10 cellular contexts compared by ENCODE assay signal in genomic region chr11:85694385-85694980, GRCh38. TPM values are rescaled to one million over a fixed set of nuclear protein-coding genes. Genes with fewer than 3 reads are reported as not detected.
DNase-seq lines count a peak whose midpoint lies in the region; TF ChIP-seq lines count a peak whose summit lies in the region.
"Had no signal": no experiment of that assay in that cellular context is flagged by ENCODE, and none has a peak within 500 bp of the region (broad histone marks: within the 10 kb centered on the region; RNA-seq: fewer than 3 reads in every experiment).

No MANE protein-coding gene starts in this region.

- POLR2A ChIA-PET in RWPE1 (lab: Yijun Ruan, JAX; ENCODE audit: low non-redundant PET), result no interaction called here

- CTCF ChIA-PET in RWPE1 (lab: Yijun Ruan, JAX), result interaction anchor here (0.8 to 1.4 kb wide), 4 partner anchors 9 to 298 kb away, joined by 3 to 5 read pairs (median 4); no protein-coding TSS in a partner anchor

- H3K9ac ChIP-seq in skeletal muscle satellite cell (ENCODE audit: low read depth, low read length), result peak overlapping the region; percentile 22
- H3K9ac ChIP-seq: BLaER1 had no signal

- H3K4me1 ChIP-seq in skeletal muscle satellite cell (ENCODE audit: control insufficient read depth, insufficient read depth, low read length), result peaks cover 18% of the 10 kb centered on the region
- H3K4me1 ChIP-seq: BLaER1 had no signal

- no peaks in the 10 kb centered on the region for H3K36me3 ChIP-seq in skeletal muscle satellite cell (ENCODE audit: insufficient read depth, low read length)
- H3K36me3 ChIP-seq: BLaER1 had no signal

- no peaks in the 10 kb centered on the region for H3K27me3 ChIP-seq in skeletal muscle satellite cell (ENCODE audit: control insufficient read depth, insufficient read depth, low read length)
- H3K27me3 ChIP-seq: BLaER1 had no signal

- H3K4me3 ChIP-seq in skeletal muscle satellite cell (ENCODE audit: low read length), result no peak overlapping the region
- H3K4me3 ChIP-seq: BLaER1 had no signal

- TF ChIP-seq CTCF in RWPE1 (conservative IDR thresholded peaks at IDR 0.05; ENCODE audit: low read depth), result peak; percentile 52

- no peaks in the 10 kb centered on the region for H3K9me3 ChIP-seq in skeletal muscle satellite cell (replicated peaks; ENCODE audit: low read length)
- H3K9me3 ChIP-seq: BLaER1 had no signal

- DNase-seq in DMS153 (lab: John Stamatoyannopoulos, UW) (peak; percentile 3), DMS153 treated with DMSO at 0.1 percent for 48 hours (lab: John Stamatoyannopoulos, UW; ENCODE audit: unreplicated experiment) (no peak), HCEC 1CT (peak; percentile 68), RWPE1 (ENCODE audit: low spot score) (peak; percentile 39), fibroblast of peridontal ligament (ENCODE audit: extremely low read depth) (peak; percentile 80), NCI-H524 treated with DMSO at 0.1 percent for 48 hours (lab: John Stamatoyannopoulos, UW) (no peak)
- no peak for DNase-seq in activated CD8-positive, alpha-beta memory T cell treated with anti-CD3 and anti-CD28 coated beads, Interleukin-2, amount 50 U/mL, for 48 hours
- DNase-seq: naive B cell had no signal

- no peak overlapping the region for H3K27ac ChIP-seq in RWPE1
- H3K27ac ChIP-seq: BLaER1 had no signal

- no peak overlapping the region for H3K4me2 ChIP-seq in skeletal muscle satellite cell (ENCODE audit: low read length)
- H3K4me2 ChIP-seq: BLaER1 had no signal

RNA-seq across cellular contexts. Expression of gene CCDC89, which starts 8.5 kb away (rescaled TPM):
- total RNA-seq in skeletal muscle satellite cell (2012; rRNA removed), result 3.7 and 4.6 TPM in 2 replicates

RNA-seq across cellular contexts. Expression of gene CREBZF, which starts 29.6 kb away (rescaled TPM):
- 23.4 and 31.7 TPM in 2 replicates for total RNA-seq in skeletal muscle satellite cell (2012; rRNA removed)

RNA-seq across cellular contexts. Expression of gene TMEM126A, which starts 46.7 kb away (rescaled TPM):
- 49.1 and 68.7 TPM in 2 replicates for total RNA-seq in skeletal muscle satellite cell (2012; rRNA removed)

Comparison
In these comparisons a context has a peak if more than half of its experiments do, and no peak if none do; other contexts are left out.
1. DNase-seq: peak in DMS153 (single experiment), HCEC 1CT (single experiment), RWPE1 (single experiment) and fibroblast of peridontal ligament (single experiment); none in DMS153 treated with DMSO at 0.1 percent for 48 hours (single experiment), NCI-H524 treated with DMSO at 0.1 percent for 48 hours (single experiment) and activated CD8-positive, alpha-beta memory T cell treated with anti-CD3 and anti-CD28 coated beads, Interleukin-2, amount 50 U/mL, for 48 hours (single experiment).